31 cellular contexts compared by ENCODE assay signal in genomic region chr20:43716757-43717615, GRCh38. TPM values are rescaled to one million over a fixed set of nuclear protein-coding genes. Genes with fewer than 3 reads are reported as not detected.
"Had no signal": no experiment of that assay in that cellular context is flagged by ENCODE, and none has a peak within 500 bp of the region (broad histone marks: within the 10 kb centered on the region; RNA-seq: fewer than 3 reads in every experiment).

No MANE protein-coding gene starts in this region.

- H3K36me3 ChIP-seq: adrenal gland, ascending aorta, brain microvascular endothelial cell, sigmoid colon, transverse colon had no signal

- H3K4me2 ChIP-seq: smooth muscle cell had no signal

- H3K4me1 ChIP-seq: adrenal gland, ascending aorta, sigmoid colon had no signal

- H3K9me3 Mint-ChIP-seq: dendritic cell treated with granulocyte-macrophage colony-stimulating factor and Interleukin-4, amounts not matched to agents 40 ng/mL and 50 ng/mL, for 4 days; mesothelial cell of epicardium; nephron progenitor cell had no signal

- H3K27ac ChIP-seq: adrenal gland, ascending aorta, brain microvascular endothelial cell, sigmoid colon, transverse colon had no signal

- H3K27ac Mint-ChIP-seq: activated naive CD8-positive, alpha-beta T cell; activated T-cell treated with anti-CD3 and anti-CD28 coated beads, Interleukin-2, amount 50 U/mL, for 72 hours; dendritic cell treated with granulocyte-macrophage colony-stimulating factor and Interleukin-4, amounts not matched to agents 40 ng/mL and 50 ng/mL, for 4 days; mesothelial cell of epicardium; nephron progenitor cell; stimulated activated naive B cell treated with anti-CD40 and anti-IgM and Interleukin-4, amounts not matched to agents 10 μg/mL and 1 μg/mL and 100 μg/mL, for 72 hours had no signal

- FAIRE-seq: endometrium, kidney, urothelium cell line had no signal

- H3K4me1 Mint-ChIP-seq: mesothelial cell of epicardium had no signal

- H3K4me3 Mint-ChIP-seq: activated naive CD8-positive, alpha-beta T cell; activated T-cell treated with anti-CD3 and anti-CD28 coated beads, Interleukin-2, amount 50 U/mL, for 72 hours; dendritic cell treated with granulocyte-macrophage colony-stimulating factor and Interleukin-4, amounts not matched to agents 40 ng/mL and 50 ng/mL, for 4 days; mesothelial cell of epicardium; nephron progenitor cell; stimulated activated naive B cell treated with anti-CD40 and anti-IgM and Interleukin-4, amounts not matched to agents 10 μg/mL and 1 μg/mL and 100 μg/mL, for 72 hours had no signal

- H3K9me3 ChIP-seq: adrenal gland, ascending aorta, sigmoid colon, transverse colon had no signal

- H3K36me3 Mint-ChIP-seq: activated naive CD8-positive, alpha-beta T cell had no signal

- H3K27me3 Mint-ChIP-seq: activated naive CD8-positive, alpha-beta T cell; dendritic cell treated with granulocyte-macrophage colony-stimulating factor and Interleukin-4, amounts not matched to agents 40 ng/mL and 50 ng/mL, for 4 days; stimulated activated naive B cell treated with anti-CD40 and anti-IgM and Interleukin-4, amounts not matched to agents 10 μg/mL and 1 μg/mL and 100 μg/mL, for 72 hours had no signal

- H3K4me3 ChIP-seq: adrenal gland, ascending aorta, lung, sigmoid colon, smooth muscle cell, transverse colon had no signal

- DNase-seq: activated CD4-positive, alpha-beta T cell treated with anti-CD3 and anti-CD28 coated beads, Interleukin-2, amount 50 U/mL, for 48 hours; activated effector memory CD4-positive, alpha-beta T cell treated with anti-CD3 and anti-CD28 coated beads, Interleukin-2, amount 50 U/mL, for 16 hours; activated T-cell treated with anti-CD3 and anti-CD28 coated beads, Interleukin-2, amount 50 U/mL, for 72 hours; adrenal gland; brain microvascular endothelial cell; caudate nucleus; effector CD4-positive, alpha-beta T cell; foreskin fibroblast; kidney; nephron progenitor cell; sigmoid colon; stimulated activated CD4-positive, alpha-beta T cell treated with anti-CD3 and anti-CD28 coated beads, Interleukin-15, amount 100 ng/mL, for 24 hours; stimulated activated CD8-positive, alpha-beta memory T cell treated with anti-CD3 and anti-CD28 coated beads, Interleukin-4, amount 100 ng/mL, for 48 hours; stimulated activated naive B cell treated with anti-CD40 and anti-IgM and Interleukin-4, amounts not matched to agents 10 μg/mL and 1 μg/mL and 100 μg/mL, for 72 hours; T-helper 9 cell; transverse colon had no signal

- H3K27me3 ChIP-seq: adrenal gland, ascending aorta, brain microvascular endothelial cell, sigmoid colon, transverse colon had no signal

RNA-seq across cellular contexts. Expression of gene GTSF1L, which starts 9.8 kb away (rescaled TPM):
- total RNA-seq: activated T-cell treated with anti-CD3 and anti-CD28 coated beads, Interleukin-2, amount 50 U/mL, for 72 hours; adrenal gland; ascending aorta; epithelial cell of proximal tubule; fibroblast of lung; kidney; left lobe of liver; lung; mesothelial cell of epicardium; omental fat pad; renal cortical epithelial cell; sigmoid colon; smooth muscle cell; T-helper 1 cell treated with Interleukin-12 subunit alpha and Interleukin-12 subunit beta and Interleukin-4 antibody, amounts not matched to agents 30 ng/mL and 1 ng/mL, for 36 hours; temporal lobe; transverse colon had no signal
- polyA plus RNA-seq: adrenal gland, fibroblast of lung, lung, smooth muscle cell had no signal

RNA-seq across cellular contexts. Expression of gene MYBL2, which starts 50.1 kb away (rescaled TPM):
- total RNA-seq: ascending aorta had no signal
